ENCODE assay signal across 8 cellular contexts in genomic region chr6:136792945-136793289, GRCh38. TPM values are rescaled to one million over a fixed set of nuclear protein-coding genes. Genes with fewer than 3 reads are reported as not detected.
DNase-seq lines count a peak whose midpoint lies in the region; ATAC-seq and TF ChIP-seq lines count a peak whose summit lies in the region.

No MANE protein-coding gene starts in this region.

- peak; percentile 84 for DNase-seq in AG08396 (ENCODE audit: low spot score)
- DNase-seq in NCI-H226, result peak; percentile 83
- DNase-seq in activated CD4-positive, CD25-positive, alpha-beta regulatory T cell treated with anti-CD3 and anti-CD28 coated beads, Interleukin-2, amount 50 U/mL, for 16 hours (ENCODE audit: low read depth, low spot score), result peak; percentile 89
- peak; percentile 92 for DNase-seq in central memory CD4-positive, alpha-beta T cell
- no peak for DNase-seq in kidney epithelial cell (ENCODE audit: low read depth)
- peak; percentile 87 to 90 for DNase-seq in stimulated activated CD4-positive, alpha-beta T cell treated with anti-CD3 and anti-CD28 coated beads, Interleukin-1b, Interleukin-23, amount 100 ng/mL, for 1 hour (ENCODE audit: low read depth in 2 of 2)

- H3K4me3 ChIP-seq in kidney epithelial cell (ENCODE audit: low read depth, low read length), result peak overlapping the region; percentile 75

- H3K27me3 ChIP-seq in kidney epithelial cell (ENCODE audit: control insufficient read depth, insufficient read depth, low read length), result no peaks in the 10 kb centered on the region

- peak; percentile 92 for TF ChIP-seq CTCF in kidney epithelial cell (IDR thresholded peaks at IDR 0.05; ENCODE audit: insufficient read depth, low read length, poor library complexity, severe bottlenecking)

- no peaks in the 10 kb centered on the region for H3K36me3 ChIP-seq in kidney epithelial cell (ENCODE audit: control insufficient read depth, insufficient read depth, low read length)

- peak; percentile 66 for ATAC-seq in GM18907 (IDR thresholded peaks at IDR 0.05; ENCODE audit: unreplicated experiment)
- ATAC-seq in HG03135 (IDR thresholded peaks at IDR 0.05; ENCODE audit: unreplicated experiment), result peak; percentile 62

RNA-seq across cellular contexts. Expression of gene MAP3K5, which starts 0.6 kb away (rescaled TPM):
- total RNA-seq in kidney epithelial cell, result 5.7 TPM in 2 replicates

RNA-seq across cellular contexts. Expression of gene PEX7, which starts 29.5 kb away (rescaled TPM):
- total RNA-seq in kidney epithelial cell, result 11.9 and 17.8 TPM in 2 replicates
